ENCODE assay signal across 13 cellular contexts in genomic region chr9:85064811-85065371, GRCh38.
"Had no signal": no experiment of that assay in that cellular context is flagged by ENCODE, and none has a peak within 500 bp of the region (broad histone marks: within the 10 kb centered on the region; RNA-seq: fewer than 3 reads in every experiment).

No MANE protein-coding gene starts in this region.

- ATAC-seq: effector memory CD8-positive, alpha-beta T cell; foreskin keratinocyte; mucosa of descending colon; naive thymus-derived CD8-positive, alpha-beta T cell; right cardiac atrium had no signal

- H3K4me1 ChIP-seq: foreskin keratinocyte had no signal

- H3K27ac ChIP-seq: foreskin keratinocyte, neutrophil had no signal

- DNase-seq: effector memory CD8-positive, alpha-beta T cell; erythroblast; foreskin keratinocyte; immature natural killer cell; kidney; mucosa of descending colon; naive thymus-derived CD8-positive, alpha-beta T cell; right cardiac atrium; small intestine; stimulated activated CD4-positive, alpha-beta T cell treated with anti-CD3 and anti-CD28 coated beads, Interleukin-12 subunit alpha, Interleukin-12 subunit beta, amount 100 ng/mL, for 4 hours; stimulated activated naive CD4-positive, alpha-beta T cell had no signal

- FAIRE-seq: colon, kidney, small intestine had no signal

- H3K27me3 ChIP-seq: neutrophil had no signal

- H3K4me3 ChIP-seq: mucosa of descending colon had no signal

- H3K9me3 ChIP-seq: mucosa of descending colon, neutrophil had no signal

- H3K36me3 ChIP-seq: neutrophil had no signal
